ENCODE assay signal across 8 cellular contexts in the genomic region with DNA sequence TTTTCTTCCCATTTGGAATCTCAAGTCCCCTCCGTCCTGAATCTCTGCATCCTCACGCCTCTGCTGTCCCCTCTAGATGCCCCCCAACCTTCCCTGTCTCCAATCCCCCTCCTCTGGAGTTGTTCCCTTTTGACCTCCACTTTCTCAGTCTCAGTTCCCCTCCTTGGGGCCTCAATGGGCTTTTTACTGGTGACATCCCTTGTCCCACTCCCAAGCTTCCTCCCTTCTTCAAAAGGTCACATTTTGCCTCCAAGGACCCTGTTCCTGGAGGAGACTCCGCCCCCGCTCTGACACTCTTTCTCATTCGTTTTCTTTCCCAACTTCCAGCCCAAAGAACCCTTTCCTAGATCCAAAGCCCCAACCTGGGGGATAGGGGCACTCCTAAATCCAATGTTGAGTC. TPM values are rescaled to one million over a fixed set of nuclear protein-coding genes. Genes with fewer than 3 reads are reported as not detected.
DNase-seq lines count a peak whose midpoint lies in the region; ATAC-seq and TF ChIP-seq lines count a peak whose summit lies in the region.

No MANE protein-coding gene starts in this region.

- TF ChIP-seq CTCF in C4-2B (conservative IDR thresholded peaks at IDR 0.05) (no peak), dorsolateral prefrontal cortex (IDR thresholded peaks at IDR 0.05 in 54 of 56, conservative IDR thresholded peaks at IDR 0.05 in 2 of 56; ENCODE audit: low read depth in 1 of 56, partially characterized antibody in 56 of 56) (no peak), nephron progenitor cell (IDR thresholded peaks at IDR 0.05) (no peak)

- peak overlapping the region; percentile 93 for H3K4me3 ChIP-seq in MG63
- H3K4me3 ChIP-seq in dorsolateral prefrontal cortex = peak overlapping the region; percentile 58 to 97 (median 90)

- peak; percentile 13 for DNase-seq in MG63
- peak in 2 of 10 donors; percentile 6 to 28 for DNase-seq in dorsolateral prefrontal cortex
- DNase-seq in nephron progenitor cell = peak; percentile 43
- DNase-seq in hypothalamus (lab: John Stamatoyannopoulos, UW) = no peak
- DNase-seq in GOT3 (lab: John Stamatoyannopoulos, UW) = no peak
- DNase-seq in OCI-M2 (lab: John Stamatoyannopoulos, UW; ENCODE audit: unreplicated experiment) = no peak

- H3K9me3 Mint-ChIP-seq in nephron progenitor cell = peaks cover 3% of the 10 kb centered on the region

- H3K27ac Mint-ChIP-seq in nephron progenitor cell = peak overlapping the region; percentile 95

- peak overlapping the region; percentile 93 for H3K4me3 Mint-ChIP-seq in nephron progenitor cell

- H3K27ac ChIP-seq in C4-2B (peak overlapping the region; percentile 98), dorsolateral prefrontal cortex (peak overlapping the region in 24 of 59 donors; percentile 5 to 92 (median 84))

- no peaks in the 10 kb centered on the region for H3K9me3 ChIP-seq in MG63

- peaks cover 36% of the 10 kb centered on the region for H3K36me3 ChIP-seq in MG63

- peaks cover 13% of the 10 kb centered on the region for H3K36me3 Mint-ChIP-seq in nephron progenitor cell (ENCODE audit: low read depth)

- H3K27me3 ChIP-seq in MG63 = no peaks in the 10 kb centered on the region
- H3K27me3 ChIP-seq in dorsolateral prefrontal cortex = no peaks in the 10 kb centered on the region

- no peak for ATAC-seq in HG02642 (IDR thresholded peaks at IDR 0.05; ENCODE audit: poor library complexity, unreplicated experiment)

- intact Hi-C loops in dorsolateral prefrontal cortex (cut with DNase I) = loop anchor here in 1 of 2 donors (5.0 kb wide), 3 partner anchors 198 to 987 kb away; partner anchors contain the start of genes FOXA3, SYMPK and TMEM160

- no peaks in the 10 kb centered on the region for H3K27me3 Mint-ChIP-seq in nephron progenitor cell (ENCODE audit: low read depth, poor library complexity)

- peaks cover 31% of the 10 kb centered on the region for H3K4me1 Mint-ChIP-seq in nephron progenitor cell

RNA-seq across cellular contexts. Expression of gene AP2S1, which starts 1.0 kb away (rescaled TPM):
- 216 and 390 TPM in 2 replicates for total RNA-seq in MG63 (2014; rRNA removed; shearing (Covaris generic); ENCODE audit: low replicate concordance)
- 100 to 1,000 TPM in 112 of 120 experiments, 10 to 100 TPM in 8; 73.1 to 190 (median 146) TPM for total RNA-seq in dorsolateral prefrontal cortex

RNA-seq across cellular contexts. Expression of gene ARHGAP35, which starts 11.2 kb away (rescaled TPM):
- total RNA-seq in MG63 (2014; rRNA removed; shearing (Covaris generic); ENCODE audit: low replicate concordance) = 7.8 and 14.7 TPM in 2 replicates
- total RNA-seq in dorsolateral prefrontal cortex = 100 to 1,000 TPM in 119 of 120 experiments, 10 to 100 TPM in 1; 91.6 to 219 (median 129) TPM

Comparison
In these comparisons a context has a peak if more than half of its experiments do, and no peak if none do; other contexts are left out.
1. DNase-seq: peak in MG63 (single experiment) and nephron progenitor cell (single experiment); none in hypothalamus (0 of 51), GOT3 (single experiment) and OCI-M2 (single experiment).